11 cellular contexts compared by ENCODE assay signal in genomic region chr13:39016087-39016486, GRCh38. TPM values are rescaled to one million over a fixed set of nuclear protein-coding genes. Genes with fewer than 3 reads are reported as not detected.
A peak's percentile ranks its signal among the peaks of the same experiment; 100 is the strongest.
DNase-seq lines count a peak whose midpoint lies in the region; ATAC-seq lines count a peak whose summit lies in the region.
"Had no signal": no experiment of that assay in that cellular context is flagged by ENCODE, and none has a peak within 500 bp of the region (broad histone marks: within the 10 kb centered on the region; RNA-seq: fewer than 3 reads in every experiment).

No MANE protein-coding gene starts in this region.

- H3K27me3 Mint-ChIP-seq in natural killer cell treated with Interleukin-12 subunit alpha and Interleukin-12 subunit beta and Interleukin-15 and Interleukin-18, amount 100 ng/mL, for 72 hours: no peaks in the 10 kb centered on the region
- H3K27me3 Mint-ChIP-seq: activated CD4-positive, alpha-beta memory T cell treated with anti-CD3 and anti-CD28 coated beads, Interleukin-2, amount 10 ng/mL, durations not matched to agents 7 days and 5 days had no signal

- peak overlapping the region; percentile 57 to 70 for H3K27ac Mint-ChIP-seq in natural killer cell treated with Interleukin-12 subunit alpha and Interleukin-12 subunit beta and Interleukin-15 and Interleukin-18, amount 100 ng/mL, for 72 hours
- H3K27ac Mint-ChIP-seq: activated CD4-positive, alpha-beta memory T cell treated with anti-CD3 and anti-CD28 coated beads, Interleukin-2, amount 10 ng/mL, durations not matched to agents 7 days and 5 days had no signal

- H3K4me1 Mint-ChIP-seq in natural killer cell treated with Interleukin-12 subunit alpha and Interleukin-12 subunit beta and Interleukin-15 and Interleukin-18, amount 100 ng/mL, for 72 hours (ENCODE audit: low read depth in 2 of 2): peaks cover 23 to 29% of the 10 kb centered on the region in 2 donors

- H3K27ac ChIP-seq in caudate nucleus (ENCODE audit: low read depth, low read length): no peak overlapping the region
- H3K27ac ChIP-seq: sigmoid colon had no signal

- DNase-seq in NCI-H82 (lab: John Stamatoyannopoulos, UW): peak; percentile 27
- no peak for DNase-seq in NCI-H82 treated with DMSO at 0.1 percent for 48 hours (lab: John Stamatoyannopoulos, UW; ENCODE audit: unreplicated experiment)
- peak; percentile 63 for DNase-seq in natural killer cell treated with Interleukin-12 subunit alpha and Interleukin-12 subunit beta and Interleukin-15 and Interleukin-18, amount 100 ng/mL, for 72 hours (ENCODE audit: low spot score)
- DNase-seq in caudate nucleus (lab: John Stamatoyannopoulos, UW): no peak
- no peak for DNase-seq in NCI-H2107 treated with DMSO at 0.1 percent for 48 hours (lab: John Stamatoyannopoulos, UW; ENCODE audit: unreplicated experiment)
- no peak for DNase-seq in HUDEP-2 (lab: John Stamatoyannopoulos, UW; ENCODE audit: unreplicated experiment in 76 of 76)
- DNase-seq: sigmoid colon had no signal

- ATAC-seq in GM21528 (IDR thresholded peaks at IDR 0.05; ENCODE audit: low FRiP score, unreplicated experiment) (peak; percentile 85), HG03139 (IDR thresholded peaks at IDR 0.05; ENCODE audit: unreplicated experiment) (peak; percentile 65)
- peak; percentile 97 for ATAC-seq in natural killer cell treated with Interleukin-12 subunit alpha and Interleukin-12 subunit beta and Interleukin-15 and Interleukin-18, amount 100 ng/mL, for 72 hours

- peaks cover 42% of the 10 kb centered on the region for H3K36me3 Mint-ChIP-seq in natural killer cell treated with Interleukin-12 subunit alpha and Interleukin-12 subunit beta and Interleukin-15 and Interleukin-18, amount 100 ng/mL, for 72 hours

- H3K9me3 Mint-ChIP-seq in natural killer cell treated with Interleukin-12 subunit alpha and Interleukin-12 subunit beta and Interleukin-15 and Interleukin-18, amount 100 ng/mL, for 72 hours: no peaks in the 10 kb centered on the region
- H3K9me3 Mint-ChIP-seq: activated CD4-positive, alpha-beta memory T cell treated with anti-CD3 and anti-CD28 coated beads, Interleukin-2, amount 10 ng/mL, durations not matched to agents 7 days and 5 days had no signal

- H3K4me3 Mint-ChIP-seq in natural killer cell treated with Interleukin-12 subunit alpha and Interleukin-12 subunit beta and Interleukin-15 and Interleukin-18, amount 100 ng/mL, for 72 hours: peak overlapping the region; percentile 82
- H3K4me3 Mint-ChIP-seq: activated CD4-positive, alpha-beta memory T cell treated with anti-CD3 and anti-CD28 coated beads, Interleukin-2, amount 10 ng/mL, durations not matched to agents 7 days and 5 days had no signal

RNA-seq across cellular contexts. Expression of gene PROSER1, which starts 21.8 kb away (rescaled TPM):
- 10 to 100 TPM; 66.0 TPM for total RNA-seq in natural killer cell treated with Interleukin-12 subunit alpha and Interleukin-12 subunit beta and Interleukin-15 and Interleukin-18, amount 100 ng/mL, for 72 hours

RNA-seq across cellular contexts. Expression of gene NHLRC3, which starts 22.2 kb away (rescaled TPM):
- 10 to 100 TPM; 14.0 to 16.6 TPM for total RNA-seq in natural killer cell treated with Interleukin-12 subunit alpha and Interleukin-12 subunit beta and Interleukin-15 and Interleukin-18, amount 100 ng/mL, for 72 hours

RNA-seq across cellular contexts. Expression of gene STOML3, which starts 25.5 kb away (rescaled TPM):
- total RNA-seq in natural killer cell treated with Interleukin-12 subunit alpha and Interleukin-12 subunit beta and Interleukin-15 and Interleukin-18, amount 100 ng/mL, for 72 hours: not detected
- total RNA-seq: activated CD4-positive, alpha-beta memory T cell treated with anti-CD3 and anti-CD28 coated beads, Interleukin-2, amount 10 ng/mL, durations not matched to agents 7 days and 5 days; H1; sigmoid colon had no signal

Comparison
In these comparisons a context has a peak if more than half of its experiments do, and no peak if none do; other contexts are left out.
1. DNase-seq: peak in NCI-H82 (single experiment) and natural killer cell treated with Interleukin-12 subunit alpha and Interleukin-12 subunit beta and Interleukin-15 and Interleukin-18, amount 100 ng/mL, for 72 hours (single experiment); none in NCI-H82 treated with DMSO at 0.1 percent for 48 hours (single experiment), caudate nucleus (0 of 61), NCI-H2107 treated with DMSO at 0.1 percent for 48 hours (single experiment) and HUDEP-2 (0 of 76).
2. Peak in every context shown above with its lines, with median percentiles within 50 percentile points of each other: ATAC-seq.